Comparison of ENCODE assay signal across 8 cellular contexts in the genomic region with DNA sequence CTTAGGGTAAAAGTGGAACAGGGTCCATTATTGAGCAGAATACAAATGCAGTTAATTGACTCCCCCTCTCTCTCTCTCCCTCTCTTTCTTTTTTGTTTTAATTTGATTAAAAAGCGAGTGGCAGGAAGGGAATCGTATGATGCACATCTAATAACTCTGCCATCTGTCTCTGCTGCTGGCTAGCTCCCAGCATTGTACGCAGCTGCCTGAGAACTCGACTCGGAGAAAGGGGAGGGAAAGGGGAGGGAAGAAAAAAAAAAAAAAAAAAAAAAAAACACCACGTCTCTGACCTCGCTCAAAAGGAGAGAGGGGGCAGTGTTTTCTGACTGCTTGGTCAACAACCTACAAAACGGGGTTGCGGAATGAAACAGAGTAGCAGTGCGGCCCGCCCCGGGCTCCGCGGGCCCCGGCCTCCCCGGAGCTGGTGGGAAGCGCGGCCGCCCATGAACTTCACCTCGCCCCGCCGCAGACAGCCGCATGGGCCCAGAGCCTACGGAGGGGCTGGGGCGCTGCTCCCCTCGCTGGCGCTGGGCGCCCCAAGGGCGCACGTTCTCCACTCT.
DNase-seq lines count a peak whose midpoint lies in the region; ATAC-seq and TF ChIP-seq lines count a peak whose summit lies in the region.

No MANE protein-coding gene starts in this region.

- H3K27me3 Mint-ChIP-seq in stimulated activated naive B cell treated with anti-CD40 and anti-IgM and Interleukin-4, amounts not matched to agents 10 μg/mL and 1 μg/mL and 100 μg/mL, for 72 hours = no peaks in the 10 kb centered on the region

- H3K4me1 ChIP-seq in HUES64 (ENCODE audit: insufficient read depth, low read length) = peaks cover 36% of the 10 kb centered on the region
- H3K4me1 ChIP-seq in Peyer's patch = peaks cover 0 to 5% (median 0%) of the 10 kb centered on the region in 4 donors

- intact Hi-C loops in left colon (cut with DNase I, micrococcal nuclease) = loop anchor here in 1 of 2 donors (5.0 to 10.0 kb wide), 2 partner anchors 80 to 263 kb away; partner anchors contain the start of gene TCF4

- ATAC-seq in GM21529 (IDR thresholded peaks at IDR 0.05; ENCODE audit: unreplicated experiment) = peak; percentile 58
- ATAC-seq in left colon = peak; percentile 84
- ATAC-seq in stimulated activated naive B cell treated with anti-CD40 and anti-IgM and Interleukin-4, amounts not matched to agents 10 μg/mL and 1 μg/mL and 100 μg/mL, for 72 hours (replicated peaks) = peak; percentile 70 to 77

- peaks cover 15 to 51% of the 10 kb centered on the region in 2 donors for H3K4me1 Mint-ChIP-seq in stimulated activated naive B cell treated with anti-CD40 and anti-IgM and Interleukin-4, amounts not matched to agents 10 μg/mL and 1 μg/mL and 100 μg/mL, for 72 hours

- TF ChIP-seq CTCF in Peyer's patch (IDR thresholded peaks at IDR 0.05) = no peak

- no peak overlapping the region for H3K9ac ChIP-seq in HUES64 (ENCODE audit: low read depth, low read length)

- no peaks in the 10 kb centered on the region for H3K9me3 Mint-ChIP-seq in stimulated activated naive B cell treated with anti-CD40 and anti-IgM and Interleukin-4, amounts not matched to agents 10 μg/mL and 1 μg/mL and 100 μg/mL, for 72 hours

- H3K36me3 ChIP-seq in HUES64 (ENCODE audit: insufficient read depth, low read length) (no peaks in the 10 kb centered on the region), Peyer's patch (no peaks in the 10 kb centered on the region)

- peak overlapping the region; percentile 70 for H3K4me3 ChIP-seq in HUES64 (ENCODE audit: low read length)
- H3K4me3 ChIP-seq in Peyer's patch = peak overlapping the region; percentile 50 to 54 (median 52)

- DNase-seq in GM04503 (ENCODE audit: low read depth) (peak; percentile 85), Peyer's patch (peak; percentile 58 to 83 (median 74)), dermis microvascular lymphatic vessel endothelial cell (ENCODE audit: low read depth in 2 of 2) (peak; percentile 92 to 96), left colon (peak; percentile 72 to 76)
- DNase-seq in stimulated activated naive B cell treated with anti-CD40 and anti-IgM and Interleukin-4, amounts not matched to agents 10 μg/mL and 1 μg/mL and 100 μg/mL, for 72 hours = peak; percentile 74
- no peak for DNase-seq in activated effector memory CD4-positive, alpha-beta T cell treated with Interleukin-2 at 50 U/mL for 16 hours

- peaks cover 17 to 24% of the 10 kb centered on the region in 2 donors for H3K36me3 Mint-ChIP-seq in stimulated activated naive B cell treated with anti-CD40 and anti-IgM and Interleukin-4, amounts not matched to agents 10 μg/mL and 1 μg/mL and 100 μg/mL, for 72 hours

- 1% methylated on average over 28 of the region's 30 CpGs for WGBS in HUES64

- H3K9me3 ChIP-seq in HUES64 (ENCODE audit: insufficient read depth, low read depth, low read length) (no peaks in the 10 kb centered on the region), Peyer's patch (no peaks in the 10 kb centered on the region)

- no peaks in the 10 kb centered on the region for H3K27me3 ChIP-seq in HUES64 (ENCODE audit: insufficient read depth, low read length)
- no peaks in the 10 kb centered on the region for H3K27me3 ChIP-seq in Peyer's patch

- peak overlapping the region; percentile 88 to 94 for H3K4me3 Mint-ChIP-seq in stimulated activated naive B cell treated with anti-CD40 and anti-IgM and Interleukin-4, amounts not matched to agents 10 μg/mL and 1 μg/mL and 100 μg/mL, for 72 hours

- peak overlapping the region; percentile 63; the same call in 1 of the 2 replicates for H3K27ac ChIP-seq in HUES64 (ENCODE audit: low read depth, low read length)
- H3K27ac ChIP-seq in Peyer's patch = peak overlapping the region; percentile 86 to 91 (median 89)

- peak overlapping the region; percentile 96 for H3K27ac Mint-ChIP-seq in stimulated activated naive B cell treated with anti-CD40 and anti-IgM and Interleukin-4, amounts not matched to agents 10 μg/mL and 1 μg/mL and 100 μg/mL, for 72 hours

- TF ChIP-seq POLR2A in Peyer's patch (IDR thresholded peaks at IDR 0.05) = peak in 1 of 2 donors; percentile 17
